ENCODE assay signal across 8 cellular contexts in the genomic region with DNA sequence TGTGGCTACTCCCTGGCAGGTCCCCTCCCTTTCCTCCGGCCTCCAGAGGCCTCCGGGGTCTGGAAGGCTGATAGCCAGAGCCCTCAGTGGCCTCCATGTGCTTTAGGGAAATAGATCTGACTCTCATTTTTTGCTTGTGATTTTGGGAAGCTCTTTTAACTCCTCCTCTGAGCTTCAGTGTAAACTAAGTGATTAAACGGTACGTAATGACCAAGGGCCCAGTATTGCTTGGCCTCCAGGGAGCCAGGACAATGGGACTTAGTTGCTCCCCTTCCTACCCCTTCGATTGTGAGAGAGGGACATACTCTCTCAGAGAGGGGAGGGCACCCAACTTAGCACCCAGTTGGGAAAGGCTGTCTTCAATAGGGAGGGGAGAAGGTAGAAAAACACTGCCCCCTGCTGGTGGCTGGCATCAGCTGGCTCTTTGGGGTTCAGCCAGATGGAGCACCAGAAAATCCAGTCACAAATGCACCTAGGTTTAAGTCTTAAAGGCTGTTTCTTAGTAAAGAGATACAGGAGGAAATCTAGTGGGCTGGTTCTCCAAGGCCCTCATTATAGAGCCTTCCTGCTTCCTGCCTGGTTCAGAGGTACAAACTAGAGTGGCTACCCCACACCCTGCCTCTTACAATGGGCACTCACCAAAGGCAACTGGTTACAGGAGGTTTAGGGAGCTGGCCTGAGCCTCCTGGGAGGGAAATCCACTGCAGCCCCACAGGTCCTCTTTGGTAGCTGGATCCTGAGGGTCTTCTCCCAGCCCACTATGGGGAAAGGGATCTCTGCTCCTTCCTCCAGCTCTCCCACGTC. TPM values are rescaled to one million over a fixed set of nuclear protein-coding genes. Genes with fewer than 3 reads are reported as not detected.
DNase-seq lines count a peak whose midpoint lies in the region; ATAC-seq, FAIRE-seq and TF ChIP-seq lines count a peak whose summit lies in the region.

No MANE protein-coding gene starts in this region.

- no peak overlapping the region for H3K4me2 ChIP-seq in A549
- no peak overlapping the region for H3K4me2 ChIP-seq in HepG2 (ENCODE audit: low read depth, low read length)

- intact Hi-C loops in activated CD4-positive, alpha-beta T cell treated with anti-CD3 and anti-CD28 coated beads, Interleukin-2, amount 10 ng/mL, durations not matched to agents 24 days and 14 days (cut with micrococcal nuclease): loop anchor here (1.0 kb wide), 4 partner anchors 38 to 104 kb away; no protein-coding TSS in a partner anchor
- intact Hi-C loops in HepG2 (cut with micrococcal nuclease; ENCODE audit: unreplicated experiment): loop anchor here (1.0 to 2.0 kb wide), 3 partner anchors 38 to 93 kb away; a partner anchor contains a TSS

- TF ChIP-seq POLR2A in A549 (IDR thresholded peaks at IDR 0.05; ENCODE audit: low read length) (no peak), HepG2 (IDR thresholded peaks at IDR 0.05; ENCODE audit: insufficient read depth in 1 of 2, low read depth in 2 of 2, low read length in 2 of 2) (no peak)

- peak; percentile 86 to 93 for TF ChIP-seq RAD21 in A549 (conservative IDR thresholded peaks at IDR 0.05 in 1 of 2, IDR thresholded peaks at IDR 0.05 in 1 of 2)
- peak; percentile 71 for TF ChIP-seq RAD21 in HepG2 (CRISPR knock-in tag; IDR thresholded peaks at IDR 0.05)

- no TSS peak for BruUV-seq in HepG2 (replicated peaks; lab: Mats Ljungman, UMichigan)

- H2AFZ ChIP-seq in HepG2 (ENCODE audit: low read length): no peak overlapping the region

- peak; percentile 94 for TF ChIP-seq CTCF in A549 (IDR thresholded peaks at IDR 0.05)
- TF ChIP-seq CTCF in choroid plexus epithelial cell (conservative IDR thresholded peaks at IDR 0.05; ENCODE audit: low read depth, low read length): peak; percentile 96
- TF ChIP-seq CTCF in HepG2 (CRISPR knock-in tag; IDR thresholded peaks at IDR 0.05): peak; percentile 87

- H3K4me1 Mint-ChIP-seq in activated CD4-positive, alpha-beta T cell treated with anti-CD3 and anti-CD28 coated beads, Interleukin-2, amount 10 ng/mL, durations not matched to agents 24 days and 14 days: peaks cover 84% of the 10 kb centered on the region

- H3K36me3 Mint-ChIP-seq in activated CD4-positive, alpha-beta T cell treated with anti-CD3 and anti-CD28 coated beads, Interleukin-2, amount 10 ng/mL, durations not matched to agents 24 days and 14 days (ENCODE audit: low read depth): peaks cover 84% of the 10 kb centered on the region

- H3K9me3 ChIP-seq in A549: no peaks in the 10 kb centered on the region
- H3K9me3 ChIP-seq in HepG2 (ENCODE audit: low read length): no peaks in the 10 kb centered on the region

- in situ Hi-C loops in HepG2 (cut with HindIII; ENCODE audit: extremely low pct_ligation_motif_present, low pct_unique_long_range_greater_than_20kb): loop anchor here (5.0 kb wide), 2 partner anchors 41 to 96 kb away; no protein-coding TSS in a partner anchor

- TF ChIP-seq EP300 in A549 (IDR thresholded peaks at IDR 0.05) (no peak), HepG2 (IDR thresholded peaks at IDR 0.05; ENCODE audit: low read depth in 2 of 2, low read length in 2 of 2) (no peak), HepG2 (CRISPR knock-in tag; IDR thresholded peaks at IDR 0.05; ENCODE audit: borderline replicate concordance) (no peak)

- H3K9me3 Mint-ChIP-seq in activated CD4-positive, alpha-beta T cell treated with anti-CD3 and anti-CD28 coated beads, Interleukin-2, amount 10 ng/mL, durations not matched to agents 24 days and 14 days: no peaks in the 10 kb centered on the region

- no peak overlapping the region for H3K27ac ChIP-seq in A549
- H3K27ac ChIP-seq in HepG2 (ENCODE audit: extremely low read length, insufficient read depth, low read length): no peak overlapping the region

- H3K4me1 ChIP-seq in A549 (no peaks in the 10 kb centered on the region), HepG2 (ENCODE audit: insufficient read depth, low read length) (no peaks in the 10 kb centered on the region)

- H3K27me3 Mint-ChIP-seq in activated CD4-positive, alpha-beta T cell treated with anti-CD3 and anti-CD28 coated beads, Interleukin-2, amount 10 ng/mL, durations not matched to agents 24 days and 14 days: no peaks in the 10 kb centered on the region

- FAIRE-seq in A549 (lab: Jason Lieb, UNC) (no peak), GM18507 (lab: Jason Lieb, UNC) (peak; percentile 78), HepG2 (lab: Jason Lieb, UNC) (peak; percentile 86)

- POLR2A ChIA-PET in A549 (lab: Yijun Ruan, JAX): no interaction called here
- POLR2A ChIA-PET in HepG2 (lab: Yijun Ruan, JAX): no interaction called here

- ATAC-seq in A549: peak; percentile 79 to 92
- peak; percentile 87 for ATAC-seq in HepG2
- ATAC-seq in GM18520 (IDR thresholded peaks at IDR 0.05; ENCODE audit: unreplicated experiment): no peak

- H3K27me3 ChIP-seq in HepG2 (ENCODE audit: control insufficient read depth in 1 of 2, insufficient read depth in 2 of 2, low read length in 2 of 2): no peaks in the 10 kb centered on the region

- H3K36me3 ChIP-seq in HepG2 (replicated peaks in 1 of 2; ENCODE audit: control insufficient read depth in 1 of 2, insufficient read depth in 2 of 2, low read length in 2 of 2): peaks cover 3 to 10% of the 10 kb centered on the region in 2 experiments; a peak in 1 of 5 replicates

- CTCF ChIA-PET in A549 (lab: Yijun Ruan, JAX): interaction anchor here (0.5 to 16.8 kb wide), 49 partner anchors 9 to 692 kb away, joined by 3 to 219 read pairs (median 5); a partner anchor contains a TSS
- CTCF ChIA-PET in HepG2 (lab: Yijun Ruan, JAX; ENCODE audit: low intra/inter-chr PET ratio, low total read pairs): interaction anchor here (0.7 to 2.7 kb wide), 4 partner anchors 39 to 104 kb away, joined by 4 to 34 read pairs (median 19); no protein-coding TSS in a partner anchor

- no peaks in the 10 kb centered on the region; the same call in 1 of the 2 replicates for H4K20me1 ChIP-seq in HepG2 (ENCODE audit: insufficient read depth, low read length)

- H3K27ac Mint-ChIP-seq in activated CD4-positive, alpha-beta T cell treated with anti-CD3 and anti-CD28 coated beads, Interleukin-2, amount 10 ng/mL, durations not matched to agents 24 days and 14 days: peak overlapping the region; percentile 100

- H3K9ac ChIP-seq in HepG2 (ENCODE audit: insufficient read depth, low read depth, low read length): no peak overlapping the region

- no peak overlapping the region for H3K4me3 ChIP-seq in A549
- no peak overlapping the region for H3K4me3 ChIP-seq in choroid plexus epithelial cell (ENCODE audit: low read depth, low read length)
- no peak overlapping the region for H3K4me3 ChIP-seq in HepG2 (replicated peaks in 1 of 3; ENCODE audit: insufficient read depth in 1 of 3, low read depth in 2 of 3, low read length in 3 of 3)

- peak overlapping the region; percentile 84 for H3K4me3 Mint-ChIP-seq in activated CD4-positive, alpha-beta T cell treated with anti-CD3 and anti-CD28 coated beads, Interleukin-2, amount 10 ng/mL, durations not matched to agents 24 days and 14 days

- 68% methylated on average over 6 of the region's 6 CpGs for WGBS in A549 (ENCODE audit: missing lambda C conversion rate)
- WGBS in HepG2 (ENCODE audit: low lambda C conversion rate): 69% methylated on average over 4 of the region's 6 CpGs

- no peaks in the 10 kb centered on the region for H3K79me2 ChIP-seq in HepG2 (ENCODE audit: insufficient read depth, low read length)

- peak; percentile 62 to 72 for DNase-seq in A549 (ENCODE audit: low read depth in 1 of 2, low spot score in 1 of 2)
- DNase-seq in GM18507 (ENCODE audit: extremely low spot score, insufficient read length, low read depth): peak; percentile 60
- DNase-seq in NCI-H446 (lab: John Stamatoyannopoulos, UW): peak; percentile 60 to 69
- DNase-seq in activated CD4-positive, alpha-beta T cell treated with anti-CD3 and anti-CD28 coated beads, Interleukin-2, amount 10 ng/mL, durations not matched to agents 24 days and 14 days: peak; percentile 94
- peak; percentile 84 for DNase-seq in choroid plexus epithelial cell (ENCODE audit: low read depth)
- DNase-seq in HepG2 (ENCODE audit: low spot score): peak; percentile 55
- DNase-seq in stimulated activated CD4-positive, alpha-beta T cell treated with anti-CD3 and anti-CD28 coated beads, TNF-alpha, amount 100 ng/mL, for 4 hours (ENCODE audit: low read depth in 3 of 3): peak; percentile 69 to 81 (median 73)

RNA-seq across cellular contexts. Expression of a gene that starts 28.6 kb away (rescaled TPM):
- polyA plus RNA-seq in A549 (2011; rRNA removed) (63.2 and 72.6 TPM in 2 replicates), A549 (2017; fragmentation: RNase III; extraction: RNeasy Plus Mini Kit Qiagen cat#74134 plus additional on column Dnase treatment) (31.8 to 32.7 TPM (median 32.5 TPM) in 3 replicates), HepG2 (2011; rRNA removed) (61.1 and 64.9 TPM in 2 replicates)
- 45.6 and 50.6 TPM in 2 replicates for polyA plus RNA-seq in A549 (2012; cell fraction: cytosol; rRNA removed)
- polyA plus RNA-seq in A549 (2012; cell fraction: nucleus; rRNA removed): 39.4 and 47.8 TPM in 2 replicates
- polyA minus RNA-seq in A549 (2011; rRNA and poly(A)+ RNA removed): 34.0 and 46.7 TPM in 2 replicates
- total RNA-seq in activated CD4-positive, alpha-beta T cell treated with anti-CD3 and anti-CD28 coated beads, Interleukin-2, amount 10 ng/mL, durations not matched to agents 24 days and 14 days: 86.6 and 89.4 TPM in 2 replicates
- total RNA-seq in HepG2 (2016; rRNA removed; fragmentation: Illumina TruSeq; extraction: Trizol): 45.1 and 47.5 TPM in 2 replicates
- 43.1 and 44.2 TPM in 2 replicates for total RNA-seq in HepG2 (2016; cell fraction: cytosol; rRNA removed; fragmentation: Illumina TruSeq; extraction: Trizol; ENCODE audit: low read depth)
- total RNA-seq in HepG2 (2016; cell fraction: insoluble cytoplasmic fraction; rRNA removed; fragmentation: Illumina TruSeq; extraction: Trizol): 44.4 and 45.6 TPM in 2 replicates
- total RNA-seq in HepG2 (2016; cell fraction: membrane; rRNA removed; fragmentation: Illumina TruSeq; extraction: Trizol): 66.4 and 71.1 TPM in 2 replicates
- 33.0 and 33.9 TPM in 2 replicates for total RNA-seq in HepG2 (2016; cell fraction: nucleus; rRNA removed; fragmentation: Illumina TruSeq; extraction: Trizol)
- 57.5 and 59.2 TPM in 2 replicates for polyA plus RNA-seq in HepG2 (2011; cell fraction: cytosol; rRNA removed)
- polyA plus RNA-seq in HepG2 (2011; cell fraction: nucleus; rRNA removed): 50.4 and 55.0 TPM in 2 replicates
- polyA plus RNA-seq in HepG2 (2012): 35.2 and 37.1 TPM in 2 replicates
- polyA plus RNA-seq in HepG2 (2016; cell fraction: cytosol; fragmentation: Illumina TruSeq; extraction: Trizol; ENCODE audit: low read depth): 51.1 and 52.3 TPM in 2 replicates
- 56.4 and 58.1 TPM in 2 replicates for polyA plus RNA-seq in HepG2 (2016; cell fraction: insoluble cytoplasmic fraction; fragmentation: Illumina TruSeq; extraction: Trizol; ENCODE audit: low read depth)
- polyA plus RNA-seq in HepG2 (2016; cell fraction: membrane; fragmentation: Illumina TruSeq; extraction: Trizol; ENCODE audit: low read depth): 76.1 and 77.6 TPM in 2 replicates
- 56.2 and 57.6 TPM in 2 replicates for polyA plus RNA-seq in HepG2 (2016; cell fraction: nucleus; fragmentation: Illumina TruSeq; extraction: Trizol; ENCODE audit: insufficient read depth, low read depth)
- polyA minus RNA-seq in HepG2 (2011; rRNA and poly(A)+ RNA removed; ENCODE audit: low replicate concordance): 48.8 and 93.5 TPM in 2 replicates
- polyA minus RNA-seq in HepG2 (2011; cell fraction: cytosol; rRNA and poly(A)+ RNA removed): 21.5 and 22.3 TPM in 2 replicates
- 31.9 and 36.3 TPM in 2 replicates for polyA minus RNA-seq in HepG2 (2011; cell fraction: nucleus; rRNA and poly(A)+ RNA removed)

RNA-seq across cellular contexts. Expression of a gene that starts 51.7 kb away (rescaled TPM):
- 7.3 and 9.3 TPM in 2 replicates for polyA plus RNA-seq in A549 (2011; rRNA removed)
- polyA plus RNA-seq in A549 (2012; cell fraction: cytosol; rRNA removed): 1.8 and 2.1 TPM in 2 replicates
- polyA plus RNA-seq in A549 (2012; cell fraction: nucleus; rRNA removed): 2.0 and 2.6 TPM in 2 replicates
- polyA plus RNA-seq in A549 (2017; fragmentation: RNase III; extraction: RNeasy Plus Mini Kit Qiagen cat#74134 plus additional on column Dnase treatment): 8.2 to 8.8 TPM (median 8.7 TPM) in 3 replicates
- 8.5 and 10.5 TPM in 2 replicates for polyA minus RNA-seq in A549 (2011; rRNA and poly(A)+ RNA removed)
- total RNA-seq in activated CD4-positive, alpha-beta T cell treated with anti-CD3 and anti-CD28 coated beads, Interleukin-2, amount 10 ng/mL, durations not matched to agents 24 days and 14 days: 16.5 and 16.9 TPM in 2 replicates
- total RNA-seq in HepG2 (2016; rRNA removed; fragmentation: Illumina TruSeq; extraction: Trizol): 2.8 and 4.1 TPM in 2 replicates
- 0.44 and 0.81 TPM in 2 replicates for total RNA-seq in HepG2 (2016; cell fraction: cytosol; rRNA removed; fragmentation: Illumina TruSeq; extraction: Trizol; ENCODE audit: low read depth)
- total RNA-seq in HepG2 (2016; cell fraction: insoluble cytoplasmic fraction; rRNA removed; fragmentation: Illumina TruSeq; extraction: Trizol): 3.1 and 4.0 TPM in 2 replicates
- total RNA-seq in HepG2 (2016; cell fraction: membrane; rRNA removed; fragmentation: Illumina TruSeq; extraction: Trizol): 1.4 and 1.5 TPM in 2 replicates
- total RNA-seq in HepG2 (2016; cell fraction: nucleus; rRNA removed; fragmentation: Illumina TruSeq; extraction: Trizol): 1.7 and 2.7 TPM in 2 replicates
- polyA plus RNA-seq in HepG2 (2011; rRNA removed): 0.48 and 0.50 TPM in 2 replicates
- polyA plus RNA-seq in HepG2 (2011; cell fraction: cytosol; rRNA removed): 0.31 and 0.43 TPM in 2 replicates
- polyA plus RNA-seq in HepG2 (2011; cell fraction: nucleus; rRNA removed): 0.29 and 0.58 TPM in 2 replicates
- polyA plus RNA-seq in HepG2 (2012): 0.40 and 0.43 TPM in 2 replicates
- 0.10 and 0.25 TPM in 2 replicates for polyA plus RNA-seq in HepG2 (2016; cell fraction: cytosol; fragmentation: Illumina TruSeq; extraction: Trizol; ENCODE audit: low read depth)
- 1.7 and 2.1 TPM in 2 replicates for polyA plus RNA-seq in HepG2 (2016; cell fraction: insoluble cytoplasmic fraction; fragmentation: Illumina TruSeq; extraction: Trizol; ENCODE audit: low read depth)
- polyA plus RNA-seq in HepG2 (2016; cell fraction: membrane; fragmentation: Illumina TruSeq; extraction: Trizol; ENCODE audit: low read depth): 0.34 and 0.35 TPM in 2 replicates
- 1.0 and 1.5 TPM in 2 replicates for polyA plus RNA-seq in HepG2 (2016; cell fraction: nucleus; fragmentation: Illumina TruSeq; extraction: Trizol; ENCODE audit: insufficient read depth, low read depth)
- 0.80 and 17.9 TPM in 2 replicates for polyA minus RNA-seq in HepG2 (2011; rRNA and poly(A)+ RNA removed; ENCODE audit: low replicate concordance)
- 0.40 and 1.7 TPM in 2 replicates for polyA minus RNA-seq in HepG2 (2011; cell fraction: cytosol; rRNA and poly(A)+ RNA removed)
- 1.2 and 2.0 TPM in 2 replicates for polyA minus RNA-seq in HepG2 (2011; cell fraction: nucleus; rRNA and poly(A)+ RNA removed)
